Comparison of ENCODE assay signal across 9 cellular contexts in genomic region chr3:57060089-57060829, GRCh38. TPM values are rescaled to one million over a fixed set of nuclear protein-coding genes. Genes with fewer than 3 reads are reported as not detected.
DNase-seq lines count a peak whose midpoint lies in the region; ATAC-seq and TF ChIP-seq lines count a peak whose summit lies in the region.
"Had no signal": no experiment of that assay in that cellular context is flagged by ENCODE, and none has a peak within 500 bp of the region (broad histone marks: within the 10 kb centered on the region; RNA-seq: fewer than 3 reads in every experiment).

SPATA12 (plus strand) TSS chr3:57060664; CDS start chr3:57073695, 13,031 bp downstream.

- no peak within 1 kb of the TSS for H2BK5ac ChIP-seq in neuronal stem cell (ENCODE audit: low read length)

- H3K36me3 ChIP-seq in SJSA1: no peaks in the 10 kb centered on the region
- H3K36me3 ChIP-seq in neuronal stem cell (replicated peaks in 1 of 2; ENCODE audit: control insufficient read depth in 2 of 2, insufficient read depth in 2 of 2, low read length in 2 of 2): no peaks in the 10 kb centered on the region

- H2BK120ac ChIP-seq in neuronal stem cell (ENCODE audit: low read depth, low read length): no peak within 1 kb of the TSS

- peaks cover 3% of the 10 kb centered on the region for H3K27me3 Mint-ChIP-seq in activated naive CD4-positive, alpha-beta T cell treated with anti-CD3 and anti-CD28 coated beads, Interleukin-2, amount 10 ng/mL, durations not matched to agents 7 days and 5 days

- H3K18ac ChIP-seq in neuronal stem cell (ENCODE audit: low read length): peak within 1 kb of the TSS; percentile 78

- H2AK5ac ChIP-seq in neuronal stem cell (ENCODE audit: low read depth, low read length): no peak within 1 kb of the TSS

- no peaks in the 10 kb centered on the region for H3K79me1 ChIP-seq in neuronal stem cell (ENCODE audit: low read depth, low read length)

- H3K9me3 ChIP-seq in SJSA1 (replicated peaks): no peaks in the 10 kb centered on the region
- no peaks in the 10 kb centered on the region for H3K9me3 ChIP-seq in neuronal stem cell (replicated peaks in 1 of 2; ENCODE audit: control insufficient read depth in 2 of 2, insufficient read depth in 1 of 2, low read depth in 1 of 2, low read length in 2 of 2)

- H3K9ac ChIP-seq in neuronal stem cell (ENCODE audit: low read depth, low read length, poor library complexity): peak within 1 kb of the TSS; percentile 50

- H3K4me1 Mint-ChIP-seq in activated naive CD4-positive, alpha-beta T cell treated with anti-CD3 and anti-CD28 coated beads, Interleukin-2, amount 10 ng/mL, durations not matched to agents 7 days and 5 days: peaks cover 4% of the 10 kb centered on the region

- CTCF ChIA-PET in activated naive CD4-positive, alpha-beta T cell treated with anti-CD3 and anti-CD28 coated beads, Interleukin-2, amount 10 ng/mL, durations not matched to agents 7 days and 5 days (lab: Charles Lee): interaction anchor here (0.6 to 1.1 kb wide), 3 partner anchors 40 to 100 kb away, joined by 3 read pairs; no protein-coding TSS in a partner anchor

- H2BK15ac ChIP-seq in neuronal stem cell (ENCODE audit: low read length): no peak within 1 kb of the TSS

- H4K8ac ChIP-seq in neuronal stem cell (ENCODE audit: low read depth, low read length): no peak within 1 kb of the TSS

- no peak within 1 kb of the TSS for H4K91ac ChIP-seq in neuronal stem cell (ENCODE audit: low read depth, low read length, poor library complexity)

- no peaks in the 10 kb centered on the region for H3K36me3 Mint-ChIP-seq in activated naive CD4-positive, alpha-beta T cell treated with anti-CD3 and anti-CD28 coated beads, Interleukin-2, amount 10 ng/mL, durations not matched to agents 7 days and 5 days
- H3K36me3 Mint-ChIP-seq: activated naive CD8-positive, alpha-beta T cell treated with anti-CD3 and anti-CD28 coated beads, Interleukin-2, amount 10 ng/mL, durations not matched to agents 7 days and 5 days had no signal

- H3K14ac ChIP-seq in neuronal stem cell (ENCODE audit: low read length): no peak within 1 kb of the TSS

- H3K27me3 ChIP-seq in SJSA1 (replicated peaks): no peaks in the 10 kb centered on the region
- no peaks in the 10 kb centered on the region for H3K27me3 ChIP-seq in neuronal stem cell (ENCODE audit: control insufficient read depth in 3 of 3, insufficient read depth in 3 of 3, low read depth in 1 of 3, low read length in 3 of 3)

- H3K9me3 Mint-ChIP-seq in activated naive CD4-positive, alpha-beta T cell treated with anti-CD3 and anti-CD28 coated beads, Interleukin-2, amount 10 ng/mL, durations not matched to agents 7 days and 5 days: no peaks in the 10 kb centered on the region
- H3K9me3 Mint-ChIP-seq: activated naive CD8-positive, alpha-beta T cell treated with anti-CD3 and anti-CD28 coated beads, Interleukin-2, amount 10 ng/mL, durations not matched to agents 7 days and 5 days had no signal

- WGBS in neuronal stem cell (ENCODE audit: extremely low coverage in 2 of 2, insufficient read length in 2 of 2, insufficient replicate concordance in 1 of 2), 2 donors: no CpG with 5 or more reads among the region's 11 CpGs

- H3K27ac ChIP-seq in SJSA1: no peak within 1 kb of the TSS
- peak within 1 kb of the TSS; percentile 53 for H3K27ac ChIP-seq in neuronal stem cell (replicated peaks; ENCODE audit: low read length)

- H3K27ac Mint-ChIP-seq in activated naive CD4-positive, alpha-beta T cell treated with anti-CD3 and anti-CD28 coated beads, Interleukin-2, amount 10 ng/mL, durations not matched to agents 7 days and 5 days: no peak within 1 kb of the TSS
- H3K27ac Mint-ChIP-seq: activated naive CD8-positive, alpha-beta T cell treated with anti-CD3 and anti-CD28 coated beads, Interleukin-2, amount 10 ng/mL, durations not matched to agents 7 days and 5 days had no signal

- peak within 1 kb of the TSS; percentile 22 for H3K4me2 ChIP-seq in neuronal stem cell (ENCODE audit: insufficient read depth, low read length, poor library complexity, severe bottlenecking)

- no peak for ATAC-seq in HG03139 (IDR thresholded peaks at IDR 0.05; ENCODE audit: unreplicated experiment)

- H2AFZ ChIP-seq in neuronal stem cell (ENCODE audit: low read length): peak within 1 kb of the TSS; percentile 86

- no peak within 1 kb of the TSS for H3K23ac ChIP-seq in neuronal stem cell (ENCODE audit: low read depth, low read length, poor library complexity)

- H3K4me3 ChIP-seq in SJSA1 (no peak within 1 kb of the TSS), fibroblast of villous mesenchyme (ENCODE audit: low read depth, low read length) (no peak within 1 kb of the TSS), neuronal stem cell (ENCODE audit: low read length in 2 of 2) (no peak within 1 kb of the TSS)

- H2BK12ac ChIP-seq in neuronal stem cell (ENCODE audit: low read length): no peak within 1 kb of the TSS

- no peak within 1 kb of the TSS for H3K4ac ChIP-seq in neuronal stem cell (ENCODE audit: low read length)

- no peak within 1 kb of the TSS for H3K4me3 Mint-ChIP-seq in activated naive CD4-positive, alpha-beta T cell treated with anti-CD3 and anti-CD28 coated beads, Interleukin-2, amount 10 ng/mL, durations not matched to agents 7 days and 5 days
- H3K4me3 Mint-ChIP-seq: activated naive CD8-positive, alpha-beta T cell treated with anti-CD3 and anti-CD28 coated beads, Interleukin-2, amount 10 ng/mL, durations not matched to agents 7 days and 5 days had no signal

- DNase-seq in activated naive CD4-positive, alpha-beta T cell treated with anti-CD3 and anti-CD28 coated beads, Interleukin-2, amount 10 ng/mL, durations not matched to agents 7 days and 5 days: peak; percentile 24
- no peak for DNase-seq in activated naive CD4-positive, alpha-beta T cell treated with Interleukin-2 at 50 U/mL for 16 hours
- DNase-seq in SJSA1 (ENCODE audit: low read depth in 1 of 2, low spot score in 2 of 2) (peak; percentile 72 to 83), fibroblast of villous mesenchyme (ENCODE audit: low read depth) (peak; percentile 71), neuronal stem cell (ENCODE audit: low spot score) (no peak), NCI-H1436 treated with DMSO at 0.1 percent for 48 hours (lab: John Stamatoyannopoulos, UW) (no peak), germinal center (ENCODE audit: low spot score) (no peak)
- DNase-seq: activated naive CD8-positive, alpha-beta T cell treated with anti-CD3 and anti-CD28 coated beads, Interleukin-2, amount 10 ng/mL, durations not matched to agents 7 days and 5 days had no signal

- H3K4me1 ChIP-seq in SJSA1 (replicated peaks): peaks cover 14% of the 10 kb centered on the region
- H3K4me1 ChIP-seq in neuronal stem cell (ENCODE audit: control insufficient read depth in 2 of 2, insufficient read depth in 1 of 2, low read depth in 1 of 2, low read length in 2 of 2): peaks cover 8 to 11% of the 10 kb centered on the region in 2 donors

- TF ChIP-seq CTCF in fibroblast of villous mesenchyme (IDR thresholded peaks at IDR 0.05; ENCODE audit: insufficient read depth, low read depth, low read length): no peak

RNA-seq across cellular contexts. Expression of gene SPATA12, which starts in this region (rescaled TPM):
- total RNA-seq in SJSA1 (2014; rRNA removed; shearing (Covaris generic)): not detected in 2 replicates
- not detected in 2 replicates for total RNA-seq in fibroblast of villous mesenchyme
- 0.28 TPM for polyA plus RNA-seq in neuronal stem cell (2013, experiment 1 of 2)
- polyA plus RNA-seq in neuronal stem cell (2013, experiment 2 of 2): 0.39 TPM
- total RNA-seq: activated naive CD8-positive, alpha-beta T cell treated with anti-CD3 and anti-CD28 coated beads, Interleukin-2, amount 10 ng/mL, durations not matched to agents 7 days and 5 days had no signal

Comparison
In these comparisons a context has a peak if more than half of its experiments do, and no peak if none do; other contexts are left out.
1. Peak in DNase-seq in SJSA1; RNA of the gene not detected or under 1 TPM.
2. Peak in DNase-seq in fibroblast of villous mesenchyme; RNA of the gene not detected or under 1 TPM.